ENCODE assay signal across 8 cellular contexts in the genomic region with DNA sequence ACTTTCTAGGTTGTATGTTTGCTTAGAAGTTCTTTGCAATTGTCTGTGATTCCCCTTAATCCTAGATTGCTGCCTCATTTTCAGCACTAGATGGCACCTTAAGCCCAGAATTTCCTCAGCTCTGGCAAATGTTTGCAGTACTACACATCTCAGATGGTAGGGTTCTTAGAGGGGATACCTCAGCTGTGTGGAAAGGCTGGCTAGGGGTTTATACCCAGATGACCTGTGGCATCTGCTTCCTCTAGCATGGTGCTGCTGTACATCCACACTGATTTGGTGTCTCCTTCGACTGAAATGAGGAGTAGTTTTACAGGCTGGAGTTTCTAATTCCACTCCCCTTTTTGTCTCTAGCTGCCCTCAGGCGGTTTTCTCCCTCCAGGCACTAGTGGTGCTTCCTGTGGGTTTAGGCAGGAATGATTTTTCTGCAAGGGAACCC. TPM values are rescaled to one million over a fixed set of nuclear protein-coding genes. Genes with fewer than 3 reads are reported as not detected.
A peak's percentile ranks its signal among the peaks of the same experiment; 100 is the strongest.
DNase-seq lines count a peak whose midpoint lies in the region; ATAC-seq, FAIRE-seq and TF ChIP-seq lines count a peak whose summit lies in the region.

No MANE protein-coding gene starts in this region.

- no peaks in the 10 kb centered on the region for H3K79me2 ChIP-seq in osteoblast (ENCODE audit: insufficient read depth, low read length)

- H2AFZ ChIP-seq in osteoblast (ENCODE audit: low read length), result peak overlapping the region; percentile 22

- ATAC-seq in HG02798 (IDR thresholded peaks at IDR 0.05; ENCODE audit: poor library complexity, unreplicated experiment) (peak; percentile 63), heart left ventricle (no peak), HG02840 (IDR thresholded peaks at IDR 0.05; ENCODE audit: low FRiP score, unreplicated experiment) (no peak)

- no peak for TF ChIP-seq POLR2A in heart left ventricle (IDR thresholded peaks at IDR 0.05)

- H3K36me3 ChIP-seq in bronchial epithelial cell (ENCODE audit: control insufficient read depth, insufficient read depth, low read length), result no peaks in the 10 kb centered on the region
- H3K36me3 ChIP-seq in osteoblast (ENCODE audit: insufficient read depth, low read length), result no peaks in the 10 kb centered on the region
- H3K36me3 ChIP-seq in heart left ventricle, result no peaks in the 10 kb centered on the region

- peak; percentile 44 for DNase-seq in NCI-H345 (lab: John Stamatoyannopoulos, UW)
- DNase-seq in bronchial epithelial cell (ENCODE audit: low read depth), result peak; percentile 55
- peak; percentile 35 for DNase-seq in osteoblast (ENCODE audit: insufficient read length, low spot score, missing footprints)
- DNase-seq in heart left ventricle, result no peak
- no peak for DNase-seq in mucosa of gallbladder (ENCODE audit: low spot score)

- FAIRE-seq in bronchial epithelial cell (lab: Jason Lieb, UNC), result peak; percentile 75

- H3K4me1 ChIP-seq in osteoblast (ENCODE audit: insufficient read depth, low read length) (no peaks in the 10 kb centered on the region), heart left ventricle (no peaks in the 10 kb centered on the region)

- H3K27ac ChIP-seq in osteoblast (ENCODE audit: low read depth, low read length) (no peak overlapping the region), heart left ventricle (no peak overlapping the region)

- H3K9me3 ChIP-seq in osteoblast (ENCODE audit: low read depth, low read length), result no peaks in the 10 kb centered on the region
- H3K9me3 ChIP-seq in heart left ventricle, result peaks cover 0 to 18% (median 8%) of the 10 kb centered on the region in 12 donors

- intact Hi-C loops in heart left ventricle (cut with DNase I), result no loop called here

- 32 to 40% (median 38%) methylated on average over 2 of the region's 2 CpGs for WGBS in heart left ventricle, 4 donors

- H3K4me3 ChIP-seq in GM12875 (ENCODE audit: low read depth, low read length) (no peak overlapping the region), bronchial epithelial cell (ENCODE audit: low read depth, low read length) (no peak overlapping the region), osteoblast (ENCODE audit: insufficient read depth, low read length) (no peak overlapping the region), heart left ventricle (no peak overlapping the region)

- TF ChIP-seq CTCF in GM12875 (IDR thresholded peaks at IDR 0.05; ENCODE audit: borderline replicate concordance, insufficient read depth, low read depth, low read length) (peak; percentile 50; the same call in 1 of the 2 replicates), bronchial epithelial cell (IDR thresholded peaks at IDR 0.05; ENCODE audit: insufficient read depth, low read length, severe bottlenecking) (peak; percentile 49), osteoblast (IDR thresholded peaks at IDR 0.05; ENCODE audit: extremely low read depth, low read depth, low read length) (peak; percentile 54), heart left ventricle (IDR thresholded peaks at IDR 0.05) (peak in 1 of 12 donors; percentile 11)

- H3K4me2 ChIP-seq in osteoblast (ENCODE audit: insufficient read depth, low read length), result peak overlapping the region; percentile 52

- H4K20me1 ChIP-seq in osteoblast (ENCODE audit: insufficient read depth, low read length), result no peaks in the 10 kb centered on the region

- H3K27me3 ChIP-seq in bronchial epithelial cell (ENCODE audit: control insufficient read depth, insufficient read depth, low read length) (no peaks in the 10 kb centered on the region), osteoblast (ENCODE audit: insufficient read depth, low read length) (no peaks in the 10 kb centered on the region), heart left ventricle (no peaks in the 10 kb centered on the region)

RNA-seq across cellular contexts. Expression of gene ASB17, which starts 23.5 kb away (rescaled TPM):
- total RNA-seq in bronchial epithelial cell (not detected in 2 replicates), osteoblast (not detected in 2 replicates), heart left ventricle (not detected), mucosa of gallbladder (not detected)
- polyA plus RNA-seq in heart left ventricle, result not detected

Comparison
In these comparisons a context has a peak if more than half of its experiments do, and no peak if none do; other contexts are left out.
1. DNase-seq: peak in NCI-H345 (single experiment), bronchial epithelial cell (single experiment) and osteoblast (single experiment); none in heart left ventricle (0 of 5) and mucosa of gallbladder (single experiment).